In genomic region chr18:3238742-3239141, GRCh38 we compare ENCODE assay signal across 19 cellular contexts. TPM values are rescaled to one million over a fixed set of nuclear protein-coding genes. Genes with fewer than 3 reads are reported as not detected.
A peak's percentile ranks its signal among the peaks of the same experiment; 100 is the strongest.
DNase-seq lines count a peak whose midpoint lies in the region; ATAC-seq, FAIRE-seq and TF ChIP-seq lines count a peak whose summit lies in the region.
"Had no signal": no experiment of that assay in that cellular context is flagged by ENCODE, and none has a peak within 500 bp of the region (broad histone marks: within the 10 kb centered on the region; RNA-seq: fewer than 3 reads in every experiment).

No MANE protein-coding gene starts in this region.

- TF ChIP-seq CTCF in GM12872 (IDR thresholded peaks at IDR 0.05; ENCODE audit: insufficient read depth, low read depth, low read length) (peak; percentile 26; the same call in 1 of the 3 replicates), OCI-LY7 (conservative IDR thresholded peaks at IDR 0.05; ENCODE audit: low read length) (peak; percentile 48), K562 (IDR thresholded peaks at IDR 0.05 in 2 of 3, conservative IDR thresholded peaks at IDR 0.05 in 1 of 3; ENCODE audit: insufficient read depth in 2 of 3, low read depth in 1 of 3, low read length in 3 of 3) (peak in 2 of 3 experiments; percentile 8 to 37; a peak in 3 of 6 replicates), osteoblast (IDR thresholded peaks at IDR 0.05; ENCODE audit: extremely low read depth, low read depth, low read length) (peak; percentile 30)

- H3K4me3 ChIP-seq in OCI-LY7 (ENCODE audit: low read depth, low read length, poor library complexity, severe bottlenecking) (no peak overlapping the region), K562 (no peak overlapping the region), osteoblast (ENCODE audit: insufficient read depth, low read length) (no peak overlapping the region)
- H3K4me3 ChIP-seq: hepatocyte, skin epidermis, vagina had no signal

- WGBS in K562 (ENCODE audit: insufficient coverage, low coverage, missing lambda C conversion rate) = 10% methylated on average over 2 of the region's 2 CpGs

- no peaks in the 10 kb centered on the region for H3K9me2 ChIP-seq in OCI-LY7 (ENCODE audit: insufficient read depth, low read length)

- POLR2A ChIA-PET in OCI-LY7 (lab: Charles Lee) = interaction anchor here (0.7 to 1.0 kb wide), 6 partner anchors 21 to 256 kb away, joined by 3 read pairs; no protein-coding TSS in a partner anchor
- POLR2A ChIA-PET in K562 (lab: Yijun Ruan, JAX) = interaction anchor here (0.5 to 5.8 kb wide), 3 partner anchors 8 to 282 kb away, joined by 3 to 35 read pairs (median 3); partner anchors contain the start of gene MYL12A

- peaks cover under 1% of the 10 kb centered on the region for H3K4me1 ChIP-seq in OCI-LY7 (ENCODE audit: insufficient read depth, low read length, poor library complexity, severe bottlenecking)
- H3K4me1 ChIP-seq in K562 (replicated peaks in 1 of 2; ENCODE audit: control insufficient read depth in 2 of 2, insufficient read depth in 2 of 2, low read length in 2 of 2) = no peaks in the 10 kb centered on the region; a peak in 1 of 5 replicates
- H3K4me1 ChIP-seq in osteoblast (ENCODE audit: insufficient read depth, low read length) = no peaks in the 10 kb centered on the region
- H3K4me1 ChIP-seq: vagina had no signal

- H3K27ac ChIP-seq in OCI-LY7 (ENCODE audit: low read depth, low read length, poor library complexity, severe bottlenecking) (no peak overlapping the region), K562 (ENCODE audit: extremely low read depth, low read depth, low read length) (no peak overlapping the region), osteoblast (ENCODE audit: low read depth, low read length) (no peak overlapping the region)
- H3K27ac ChIP-seq: hepatocyte, HL-60, skin epidermis, vagina had no signal

- no peak overlapping the region for H3K9ac ChIP-seq in K562 (ENCODE audit: insufficient read depth in 1 of 2, low read depth in 2 of 2, low read length in 2 of 2)

- H3K4me2 ChIP-seq in OCI-LY7 (ENCODE audit: low read length) (no peak overlapping the region), K562 (ENCODE audit: insufficient read depth, low read length) (no peak overlapping the region), osteoblast (ENCODE audit: insufficient read depth, low read length) (no peak overlapping the region)
- H3K4me2 ChIP-seq: hepatocyte had no signal

- FAIRE-seq in K562 (lab: Jason Lieb, UNC) = no peak

- ATAC-seq in K562 = peak; percentile 62
- ATAC-seq in HG03159 (IDR thresholded peaks at IDR 0.05; ENCODE audit: unreplicated experiment) = no peak
- ATAC-seq: activated CD4-positive, alpha-beta T cell treated with anti-CD3 and anti-CD28 coated beads for 36 hours; CD8-positive, alpha-beta T cell; stimulated activated naive CD8-positive, alpha-beta T cell treated with anti-CD3 and anti-CD28 coated beads, Interleukin-15, Interleukin-2, amounts not matched to agents 100 U/mL and 50 U/mL, for 24 hours had no signal

- intact Hi-C loops in OCI-LY7 (cut with micrococcal nuclease; ENCODE audit: unreplicated experiment) = no loop called here
- intact Hi-C loops in K562 (cut with micrococcal nuclease) = no loop called here

- H2AFZ ChIP-seq in OCI-LY7 (ENCODE audit: low read length) (no peak overlapping the region), K562 (ENCODE audit: low read depth, low read length) (no peak overlapping the region), osteoblast (ENCODE audit: low read length) (no peak overlapping the region)
- H2AFZ ChIP-seq: hepatocyte had no signal

- in situ Hi-C loops in K562 (cut with MboI) = no loop called here

- H4K20me1 ChIP-seq in OCI-LY7 (ENCODE audit: insufficient read depth, low read length) = no peaks in the 10 kb centered on the region
- no peaks in the 10 kb centered on the region for H4K20me1 ChIP-seq in K562 (replicated peaks; ENCODE audit: control insufficient read depth, insufficient read depth, low read length)
- H4K20me1 ChIP-seq in osteoblast (ENCODE audit: insufficient read depth, low read length) = no peaks in the 10 kb centered on the region

- TF ChIP-seq RAD21 in K562 (CRISPR knock-in tag; conservative IDR thresholded peaks at IDR 0.05 in 1 of 2, IDR thresholded peaks at IDR 0.05 in 1 of 2) = peak in 1 of 2 experiments; percentile 17; a peak in 1 of 4 replicates

- H3K27me3 ChIP-seq in K562 (ENCODE audit: control insufficient read depth in 2 of 2, insufficient read depth in 2 of 2, low read length in 2 of 2) (no peaks in the 10 kb centered on the region), osteoblast (ENCODE audit: insufficient read depth, low read length) (no peaks in the 10 kb centered on the region)
- H3K27me3 ChIP-seq: hepatocyte, vagina had no signal

- no peak for TF ChIP-seq EP300 in K562 (IDR thresholded peaks at IDR 0.05; ENCODE audit: low read length)

- BruUV-seq in OCI-LY7 (replicated peaks; lab: Mats Ljungman, UMichigan) = no TSS peak
- no TSS peak for BruUV-seq in K562 (replicated peaks; lab: Mats Ljungman, UMichigan)

- no peaks in the 10 kb centered on the region for H3K79me2 ChIP-seq in OCI-LY7 (ENCODE audit: insufficient read depth, low read depth, low read length)
- H3K79me2 ChIP-seq in K562 (ENCODE audit: control insufficient read depth, insufficient read depth, low read length) = no peaks in the 10 kb centered on the region
- H3K79me2 ChIP-seq in osteoblast (ENCODE audit: insufficient read depth, low read length) = no peaks in the 10 kb centered on the region
- H3K79me2 ChIP-seq: hepatocyte had no signal

- H3K36me3 ChIP-seq in OCI-LY7 (ENCODE audit: insufficient read depth, low read length) (peaks cover 11% of the 10 kb centered on the region; the same call in 1 of the 2 replicates), K562 (ENCODE audit: control insufficient read depth, insufficient read depth, low read length) (no peaks in the 10 kb centered on the region), osteoblast (ENCODE audit: insufficient read depth, low read length) (no peaks in the 10 kb centered on the region)
- H3K36me3 ChIP-seq: vagina had no signal

- no peaks in the 10 kb centered on the region for H3K9me1 ChIP-seq in K562 (ENCODE audit: control insufficient read depth, insufficient read depth, low read length)

- no peak for TF ChIP-seq POLR2A in K562 (conservative IDR thresholded peaks at IDR 0.05)

- CTCF ChIA-PET in OCI-LY7 (lab: Charles Lee; ENCODE audit: unreplicated experiment) (no interaction called here), K562 (lab: Yijun Ruan, JAX; ENCODE audit: low intra/inter-chr PET ratio) (no interaction called here)

- DNase-seq in OCI-LY7 (ENCODE audit: low spot score) (no peak), K562 (ENCODE audit: extremely low read depth in 1 of 4, low spot score in 3 of 4) (no peak), osteoblast (ENCODE audit: insufficient read length, low spot score, missing footprints) (no peak)
- no peak for DNase-seq in activated CD8-positive, alpha-beta memory T cell treated with anti-CD3 and anti-CD28 coated beads for 24 hours
- DNase-seq in stimulated activated CD4-positive, alpha-beta T cell treated with anti-CD3 and anti-CD28 coated beads, Interleukin-4, amount 100 ng/mL, for 1 hour = no peak
- DNase-seq: activated CD4-positive, alpha-beta T cell treated with anti-CD3 and anti-CD28 coated beads for 36 hours; activated T-cell treated with anti-CD3 and anti-CD28 coated beads, Interleukin-2, amount 50 U/mL, for 1 hour; CD8-positive, alpha-beta T cell; erythroblast; NCI-H510A; nucleus accumbens; stimulated activated naive CD8-positive, alpha-beta T cell treated with anti-CD3 and anti-CD28 coated beads, Interleukin-15, Interleukin-2, amounts not matched to agents 100 U/mL and 50 U/mL, for 24 hours had no signal

- peaks cover 13% of the 10 kb centered on the region for H3K9me3 ChIP-seq in OCI-LY7 (ENCODE audit: low read length)
- 0 out of 2 replicates have a peak, but pooled peaks cover 4% of the 10 kb centered on the region for H3K9me3 ChIP-seq in K562 (replicated peaks; ENCODE audit: control insufficient read depth, insufficient read depth, low read depth, low read length)
- no peaks in the 10 kb centered on the region for H3K9me3 ChIP-seq in osteoblast (ENCODE audit: low read depth, low read length)
- H3K9me3 ChIP-seq: vagina had no signal

RNA-seq across cellular contexts. Expression of gene MYL12A, which starts 8.9 kb away (rescaled TPM):
- total RNA-seq in OCI-LY7 (2014; rRNA removed; shearing (Covaris generic)) = 377 and 423 TPM in 2 replicates
- total RNA-seq in OCI-LY7 (2022) (301 TPM in 2 replicates), K562 (2014; rRNA removed) (426 and 468 TPM in 2 replicates), K562 (2014; rRNA removed; fragmentation: Illumina TruSeq; extraction: Trizol) (562 and 622 TPM in 2 replicates), K562 (2015; rRNA removed; fragmentation: Illumina TruSeq; extraction: Trizol) (508 and 559 TPM in 2 replicates), K562 (2021) (308 TPM in 2 replicates), osteoblast (572 and 626 TPM in 2 replicates)
- 123 and 212 TPM in 2 replicates for total RNA-seq in K562 (2011; cell fraction: chromatin; rRNA removed; ENCODE audit: low replicate concordance)
- 138 and 168 TPM in 2 replicates for total RNA-seq in K562 (2011; cell fraction: nucleolus; rRNA removed)
- total RNA-seq in K562 (2011; cell fraction: nucleoplasm; rRNA removed) = 206 and 258 TPM in 2 replicates
- polyA plus RNA-seq in K562 (2011; rRNA removed) (714 and 790 TPM in 2 replicates), K562 (2014; fragmentation: Illumina TruSeq; extraction: Trizol) (471 and 510 TPM in 2 replicates), K562 (2014; fragmentation: Nextera tagmentation; extraction: Ambion mirVana) (1,000 to 10,000 TPM in 1 of 2 experiments, 100 to 1,000 TPM in 1; 837 to 1,031 TPM), K562 (2014; rRNA removed) (365 and 466 TPM in 2 replicates)
- 163 and 438 TPM in 2 replicates for polyA plus RNA-seq in K562 (2011; cell fraction: cytosol; rRNA removed)
- 127 and 293 TPM in 2 replicates for polyA plus RNA-seq in K562 (2011; cell fraction: nucleus; rRNA removed)
- 525 and 687 TPM in 2 replicates for polyA plus RNA-seq in K562 (2012)
- 571 and 811 TPM in 2 replicates for polyA minus RNA-seq in K562 (2011; rRNA and poly(A)+ RNA removed)
- polyA minus RNA-seq in K562 (2011; cell fraction: cytosol; rRNA and poly(A)+ RNA removed) = 177 and 220 TPM in 2 replicates
- polyA minus RNA-seq in K562 (2011; cell fraction: nucleus; rRNA and poly(A)+ RNA removed) = 135 and 263 TPM in 2 replicates

RNA-seq across cellular contexts. Expression of gene MYOM1, which starts 19.0 kb away (rescaled TPM):
- 3.8 and 5.7 TPM in 2 replicates for total RNA-seq in OCI-LY7 (2014; rRNA removed; shearing (Covaris generic))
- total RNA-seq in OCI-LY7 (2022) (2.3 and 2.4 TPM in 2 replicates), K562 (2014; rRNA removed) (0.41 and 0.59 TPM in 2 replicates), K562 (2014; rRNA removed; fragmentation: Illumina TruSeq; extraction: Trizol) (0.22 and 0.29 TPM in 2 replicates), K562 (2015; rRNA removed; fragmentation: Illumina TruSeq; extraction: Trizol) (0.47 and 0.64 TPM in 2 replicates), K562 (2021) (0.29 and 0.35 TPM in 2 replicates), osteoblast (1.5 and 1.8 TPM in 2 replicates)
- 0.44 and 1.2 TPM in 2 replicates for total RNA-seq in K562 (2011; cell fraction: chromatin; rRNA removed; ENCODE audit: low replicate concordance)
- total RNA-seq in K562 (2011; cell fraction: nucleolus; rRNA removed) = 0.17 and 0.26 TPM in 2 replicates
- 0.15 and 0.29 TPM in 2 replicates for total RNA-seq in K562 (2011; cell fraction: nucleoplasm; rRNA removed)
- polyA plus RNA-seq in K562 (2011; rRNA removed) (0.06 and 0.16 TPM in 2 replicates), K562 (2014; fragmentation: Illumina TruSeq; extraction: Trizol) (0.25 and 0.71 TPM in 2 replicates), K562 (2014; fragmentation: Nextera tagmentation; extraction: Ambion mirVana) (under 1 TPM; 0.01 to 0.03 TPM), K562 (2014; rRNA removed) (0.32 and 0.62 TPM in 2 replicates)
- polyA plus RNA-seq in K562 (2011; cell fraction: cytosol; rRNA removed) = 0.06 and 0.15 TPM in 2 replicates
- 0.26 and 0.32 TPM in 2 replicates for polyA plus RNA-seq in K562 (2011; cell fraction: nucleus; rRNA removed)
- polyA plus RNA-seq in K562 (2012) = 0.44 and 1.8 TPM in 2 replicates
- polyA minus RNA-seq in K562 (2011; rRNA and poly(A)+ RNA removed) = 0.25 and 0.30 TPM in 2 replicates
- 0.18 and 0.19 TPM in 2 replicates for polyA minus RNA-seq in K562 (2011; cell fraction: cytosol; rRNA and poly(A)+ RNA removed)
- 0.13 and 0.33 TPM in 2 replicates for polyA minus RNA-seq in K562 (2011; cell fraction: nucleus; rRNA and poly(A)+ RNA removed)
- total RNA-seq: RPMI7951 had no signal

RNA-seq across cellular contexts. Expression of gene MYL12B, which starts 23.2 kb away (rescaled TPM):
- total RNA-seq in OCI-LY7 (2014; rRNA removed; shearing (Covaris generic)) = 240 and 260 TPM in 2 replicates
- 222 and 230 TPM in 2 replicates for total RNA-seq in OCI-LY7 (2022)
- total RNA-seq in K562 (2011; cell fraction: chromatin; rRNA removed; ENCODE audit: low replicate concordance) = 18.4 and 30.7 TPM in 2 replicates
- 35.7 and 36.0 TPM in 2 replicates for total RNA-seq in K562 (2011; cell fraction: nucleolus; rRNA removed)
- 40.3 and 46.9 TPM in 2 replicates for total RNA-seq in K562 (2011; cell fraction: nucleoplasm; rRNA removed)
- total RNA-seq in K562 (2014; rRNA removed) = 220 and 238 TPM in 2 replicates
- 478 and 512 TPM in 2 replicates for total RNA-seq in K562 (2014; rRNA removed; fragmentation: Illumina TruSeq; extraction: Trizol)
- 357 and 396 TPM in 2 replicates for total RNA-seq in K562 (2015; rRNA removed; fragmentation: Illumina TruSeq; extraction: Trizol)
- 242 and 256 TPM in 2 replicates for total RNA-seq in K562 (2021)
- polyA plus RNA-seq in K562 (2011; rRNA removed) = 531 and 554 TPM in 2 replicates
- 196 and 355 TPM in 2 replicates for polyA plus RNA-seq in K562 (2011; cell fraction: cytosol; rRNA removed)
- 72.1 and 160 TPM in 2 replicates for polyA plus RNA-seq in K562 (2011; cell fraction: nucleus; rRNA removed)
- polyA plus RNA-seq in K562 (2012) = 338 and 426 TPM in 2 replicates
- polyA plus RNA-seq in K562 (2014; fragmentation: Illumina TruSeq; extraction: Trizol) = 451 and 463 TPM in 2 replicates
- 100 to 1,000 TPM; 913 to 995 TPM for polyA plus RNA-seq in K562 (2014; fragmentation: Nextera tagmentation; extraction: Ambion mirVana)
- 270 and 274 TPM in 2 replicates for polyA plus RNA-seq in K562 (2014; rRNA removed)
- polyA minus RNA-seq in K562 (2011; rRNA and poly(A)+ RNA removed) = 343 and 432 TPM in 2 replicates
- polyA minus RNA-seq in K562 (2011; cell fraction: cytosol; rRNA and poly(A)+ RNA removed) = 128 and 163 TPM in 2 replicates
- polyA minus RNA-seq in K562 (2011; cell fraction: nucleus; rRNA and poly(A)+ RNA removed) = 25.4 and 59.0 TPM in 2 replicates
- total RNA-seq in osteoblast = 278 and 283 TPM in 2 replicates
